ENCODE assay signal across 24 cellular contexts in genomic region chr6:150043501-150044412, GRCh38. TPM values are rescaled to one million over a fixed set of nuclear protein-coding genes. Genes with fewer than 3 reads are reported as not detected.
"Had no signal": no experiment of that assay in that cellular context is flagged by ENCODE, and none has a peak within 500 bp of the region (broad histone marks: within the 10 kb centered on the region; RNA-seq: fewer than 3 reads in every experiment).

No MANE protein-coding gene starts in this region.

- H3K9me3 ChIP-seq: MG63, SJSA1 had no signal

- FAIRE-seq: HTR-8/SVneo, RCC 7860 had no signal

- DNase-seq: Karpas-422, KG1, MG63, NCI-H1092, NCI-H1105 treated with DMSO at 0.1 percent for 48 hours, NCI-H1417 treated with DMSO at 0.1 percent for 48 hours, NCI-H187, NCI-H2029, NCI-H2081 treated with DMSO at 0.1 percent for 48 hours, NCI-H2171, NCI-H226, NCI-H446, NCI-H510A, NCI-H524 treated with DMSO at 0.1 percent for 48 hours, NCI-H69, NCI-H774, Right ventricle myocardium superior, RPMI8226, SIG-M5 had no signal

- H3K4me3 ChIP-seq: MG63, SJSA1, SK-N-MC had no signal

- H3K27ac ChIP-seq: HL-60, SJSA1, SK-N-MC had no signal

- H3K36me3 ChIP-seq: MG63, SJSA1 had no signal

- H3K4me1 ChIP-seq: SJSA1 had no signal

RNA-seq across cellular contexts. Expression of gene RAET1L, which starts 18.4 kb away (rescaled TPM):
- total RNA-seq: Right ventricle myocardium superior, SJSA1 had no signal
